8 cellular contexts compared by ENCODE assay signal in genomic region chr14:99481745-99482099, GRCh38. TPM values are rescaled to one million over a fixed set of nuclear protein-coding genes. Genes with fewer than 3 reads are reported as not detected.
DNase-seq lines count a peak whose midpoint lies in the region; ATAC-seq, FAIRE-seq and TF ChIP-seq lines count a peak whose summit lies in the region.

No MANE protein-coding gene starts in this region.

- CTCF ChIA-PET in AG04449 (lab: Yijun Ruan, JAX) = no interaction called here
- CTCF ChIA-PET in GM10248 (lab: Yijun Ruan, JAX) = interaction anchor here (1.6 kb wide), 1 partner anchor 13 kb away, joined by 3 read pairs; no protein-coding TSS in a partner anchor

- TF ChIP-seq CTCF in AG04449 (IDR thresholded peaks at IDR 0.05; ENCODE audit: insufficient read depth, low read length, missing control alignments) (no peak), neutrophil (IDR thresholded peaks at IDR 0.05) (no peak), GM10248 (IDR thresholded peaks at IDR 0.05; ENCODE audit: control extremely low read depth, extremely low read depth, low read depth, missing control alignments) (no peak)

- H3K9me3 ChIP-seq in T-helper 17 cell (ENCODE audit: control insufficient read depth, low read length, poor library complexity, severe bottlenecking) (no peaks in the 10 kb centered on the region), neutrophil (no peaks in the 10 kb centered on the region)

- H3K4me1 ChIP-seq in neutrophil (ENCODE audit: control insufficient read depth in 1 of 2, insufficient read depth in 1 of 2, low read depth in 1 of 2, low read length in 1 of 2) = peaks cover 41% of the 10 kb centered on the region in 2 experiments

- no peaks in the 10 kb centered on the region for H3K36me3 ChIP-seq in neutrophil

- H3K27ac ChIP-seq in neutrophil = peak overlapping the region; percentile 92

- H3K4me3 ChIP-seq in AG04449 (ENCODE audit: low read depth, low read length) (peak overlapping the region; percentile 91), neutrophil (ENCODE audit: low read depth in 1 of 2, low read length in 1 of 2) (peak overlapping the region; percentile 92 to 93)

- peak overlapping the region; percentile 99 for H3K4me3 Mint-ChIP-seq in T-helper 17 cell

- H3K36me3 Mint-ChIP-seq in T-helper 17 cell (ENCODE audit: low read depth) = peaks cover 3% of the 10 kb centered on the region

- H3K27me3 Mint-ChIP-seq in T-helper 17 cell = no peaks in the 10 kb centered on the region

- DNase-seq in AG04449 (ENCODE audit: low read depth, low spot score) (no peak), GM19239 (ENCODE audit: insufficient read length, low spot score) (no peak), T-helper 17 cell (no peak), erythroblast (lab: John Stamatoyannopoulos, UW) (peak; percentile 67 to 77), GM10248 (ENCODE audit: extremely low spot score) (no peak), T1000 (lab: John Stamatoyannopoulos, UW) (no peak)

- H3K27ac Mint-ChIP-seq in T-helper 17 cell = peak overlapping the region; percentile 97

- peak; percentile 79 for FAIRE-seq in GM19239 (lab: Jason Lieb, UNC)

- no peak for TF ChIP-seq POLR2A in erythroblast (IDR thresholded peaks at IDR 0.05; ENCODE audit: low read length)

- POLR2A ChIA-PET in AG04449 (lab: Yijun Ruan, JAX) (no interaction called here), GM10248 (lab: Yijun Ruan, JAX) (interaction anchor here (1.2 to 1.3 kb wide), 2 partner anchors 13 to 17 kb away, joined by 3 to 5 read pairs; no protein-coding TSS in a partner anchor)

- H3K4me1 Mint-ChIP-seq in T-helper 17 cell = peaks cover 58% of the 10 kb centered on the region

- no peak for ATAC-seq in T-helper 17 cell
- no peak for ATAC-seq in HG03521 (IDR thresholded peaks at IDR 0.05; ENCODE audit: unreplicated experiment)

- no peaks in the 10 kb centered on the region for H3K27me3 ChIP-seq in neutrophil

RNA-seq across cellular contexts. Expression of gene CCNK, which starts 0.5 kb away (rescaled TPM):
- total RNA-seq in T-helper 17 cell = 100 to 1,000 TPM; 138 to 141 TPM

RNA-seq across cellular contexts. Expression of gene SETD3, which starts 1.1 kb away (rescaled TPM):
- 10 to 100 TPM; 38.2 to 47.6 TPM for total RNA-seq in T-helper 17 cell

Comparison
In these comparisons a context has a peak if more than half of its experiments do, and no peak if none do; other contexts are left out.
1. DNase-seq: peak in erythroblast (2 of 2); none in AG04449 (single experiment), GM19239 (single experiment), T-helper 17 cell (0 of 3), GM10248 (single experiment) and T1000 (single experiment).